In genomic region chr3:52277972-52278509, GRCh38 we compare ENCODE assay signal across 8 cellular contexts. TPM values are rescaled to one million over a fixed set of nuclear protein-coding genes. Genes with fewer than 3 reads are reported as not detected.
DNase-seq lines count a peak whose midpoint lies in the region; ATAC-seq and TF ChIP-seq lines count a peak whose summit lies in the region.

No MANE protein-coding gene starts in this region.

- H3K4me1 ChIP-seq in endocrine pancreas (ENCODE audit: control insufficient read depth, insufficient read depth, low read length) (no peaks in the 10 kb centered on the region), mucosa of stomach (ENCODE audit: control insufficient read depth, insufficient read depth, low read length) (peaks cover 18% of the 10 kb centered on the region), stomach smooth muscle (ENCODE audit: control insufficient read depth, insufficient read depth, low read length) (peaks cover 29% of the 10 kb centered on the region)

- H3K4me3 ChIP-seq in GM12865 (ENCODE audit: low read depth, low read length) (peak overlapping the region; percentile 78), endocrine pancreas (ENCODE audit: control insufficient read depth, insufficient read depth, low read length) (peak overlapping the region; percentile 86), mucosa of stomach (ENCODE audit: low read length) (peak overlapping the region; percentile 57), stomach smooth muscle (ENCODE audit: low read length in 2 of 2) (peak overlapping the region; percentile 91 to 92)

- peak overlapping the region; percentile 94 for H3K4me3 Mint-ChIP-seq in WTC11

- peak overlapping the region; percentile 88 for H3K27ac ChIP-seq in stomach smooth muscle (ENCODE audit: low read length)

- H3K27ac Mint-ChIP-seq in WTC11 = peak overlapping the region; percentile 100

- H3K36me3 Mint-ChIP-seq in WTC11 = peaks cover 26% of the 10 kb centered on the region

- H3K36me3 ChIP-seq in endocrine pancreas (ENCODE audit: control insufficient read depth, insufficient read depth, low read length) = no peaks in the 10 kb centered on the region
- no peaks in the 10 kb centered on the region for H3K36me3 ChIP-seq in mucosa of stomach (ENCODE audit: control insufficient read depth, insufficient read depth, low read length)
- peaks cover 0 to 4% of the 10 kb centered on the region in 2 donors for H3K36me3 ChIP-seq in stomach smooth muscle (ENCODE audit: control insufficient read depth in 2 of 2, insufficient read depth in 2 of 2, low read length in 2 of 2)

- H3K9me3 ChIP-seq in endocrine pancreas (ENCODE audit: control insufficient read depth, low read length) (no peaks in the 10 kb centered on the region), mucosa of stomach (ENCODE audit: control insufficient read depth, low read length) (no peaks in the 10 kb centered on the region), stomach smooth muscle (ENCODE audit: control insufficient read depth in 2 of 2, low read length in 2 of 2) (no peaks in the 10 kb centered on the region)

- DNase-seq in GM12865 (ENCODE audit: low read depth) (peak; percentile 70), HUDEP-2 (lab: John Stamatoyannopoulos, UW; ENCODE audit: unreplicated experiment in 76 of 76) (peak in 60 of 76 experiments; percentile 5 to 93 (median 55)), WTC11 (ENCODE audit: low spot score) (peak; percentile 61), cerebellar nuclear complex (lab: John Stamatoyannopoulos, UW) (no peak)

- H3K4me1 Mint-ChIP-seq in WTC11 = peaks cover 34% of the 10 kb centered on the region

- no peaks in the 10 kb centered on the region for H3K27me3 Mint-ChIP-seq in WTC11 (ENCODE audit: low read depth)

- peak overlapping the region; percentile 98 for H3K9ac ChIP-seq in endocrine pancreas (ENCODE audit: control insufficient read depth, insufficient read depth, low read length)
- peak overlapping the region; percentile 91 for H3K9ac ChIP-seq in mucosa of stomach (ENCODE audit: low read length)
- peak overlapping the region; percentile 92 to 96 for H3K9ac ChIP-seq in stomach smooth muscle (ENCODE audit: low read length in 2 of 2)

- H3K27me3 ChIP-seq in endocrine pancreas (ENCODE audit: control insufficient read depth, insufficient read depth, low read length) (no peaks in the 10 kb centered on the region), mucosa of stomach (ENCODE audit: control insufficient read depth, insufficient read depth, low read length) (no peaks in the 10 kb centered on the region), stomach smooth muscle (ENCODE audit: control insufficient read depth in 1 of 2, insufficient read depth in 2 of 2, low read length in 2 of 2) (no peaks in the 10 kb centered on the region)

- TF ChIP-seq CTCF in GM12865 (IDR thresholded peaks at IDR 0.05; ENCODE audit: insufficient read depth, low read depth, low read length, missing control alignments) (peak; percentile 25), WTC11 (IDR thresholded peaks at IDR 0.05) (no peak)

- POLR2A ChIA-PET in WTC11 (lab: Charles Lee) = interaction anchor here (0.6 to 3.5 kb wide), 10 partner anchors 10 to 222 kb away, joined by 3 to 26 read pairs (median 6); partner anchors contain the start of genes DUSP7, GLYCTK, PPM1M and TWF2

- CTCF ChIA-PET in WTC11 (lab: Charles Lee) = interaction anchor here (0.5 to 5.0 kb wide), 24 partner anchors 10 to 296 kb away, joined by 3 to 41 read pairs (median 5); partner anchors contain the start of genes GLYCTK, POC1A, PPM1M and TWF2

- ATAC-seq in GM21528 (IDR thresholded peaks at IDR 0.05; ENCODE audit: low FRiP score, unreplicated experiment) (peak; percentile 71), WTC11 (peak; percentile 35)

- H3K9me3 Mint-ChIP-seq in WTC11 = no peaks in the 10 kb centered on the region

TF ChIP-seq in WTC11, 78 proteins besides CTCF, POLR2A, EP300 and RAD21:
- TF ChIP-seq OVOL2 (CRISPR knock-in tag; IDR thresholded peaks at IDR 0.05; ENCODE audit: borderline replicate concordance) = no peak
- 0 out of 2 replicates have a peak, but pooled peaks have one; percentile 1 for TF ChIP-seq FOXK1 (CRISPR knock-in tag; IDR thresholded peaks at IDR 0.05)
- TF ChIP-seq ARID4B (CRISPR knock-in tag; IDR thresholded peaks at IDR 0.05; ENCODE audit: borderline replicate concordance) = peak; percentile 78; the same call in 1 of the 2 replicates
- TF ChIP-seq MAX (CRISPR knock-in tag; IDR thresholded peaks at IDR 0.05) = peak; percentile 47; the same call in 1 of the 2 replicates
- peak; percentile 15; the same call in 1 of the 2 replicates for TF ChIP-seq HMGXB4 (CRISPR knock-in tag; IDR thresholded peaks at IDR 0.05)
TF ChIP-seq in WTC11: peak in this region for 4.

RNA-seq across cellular contexts. Expression of gene WDR82, which starts 0.4 kb away (rescaled TPM):
- total RNA-seq in WTC11 (2021) = 64.6 to 69.7 TPM (median 64.9 TPM) in 3 replicates

RNA-seq across cellular contexts. Expression of gene GLYCTK, which starts 9.6 kb away (rescaled TPM):
- total RNA-seq in WTC11 (2021) = 5.8 to 8.7 TPM (median 6.2 TPM) in 3 replicates

RNA-seq across cellular contexts. Expression of gene PPM1M, which starts 32.5 kb away (rescaled TPM):
- total RNA-seq in WTC11 (2021) = 5.1 to 7.0 TPM (median 6.0 TPM) in 3 replicates

RNA-seq across cellular contexts. Expression of gene DNAH1, which starts 38.1 kb away (rescaled TPM):
- 1.5 to 3.7 TPM (median 2.8 TPM) in 3 replicates for total RNA-seq in WTC11 (2021)

RNA-seq across cellular contexts. Expression of gene TWF2, which starts 39.1 kb away (rescaled TPM):
- 60.8 to 71.1 TPM (median 66.3 TPM) in 3 replicates for total RNA-seq in WTC11 (2021)

Comparison
In these comparisons a context has a peak if more than half of its experiments do, and no peak if none do; other contexts are left out.
1. DNase-seq: peak in GM12865 (single experiment), HUDEP-2 (60 of 76) and WTC11 (single experiment); none in cerebellar nuclear complex (0 of 2).
2. Peak in every context shown above with its lines, with median percentiles within 50 percentile points of each other: H3K4me3 ChIP-seq and H3K9ac ChIP-seq.